In genomic region chr7:116864084-116864483, GRCh38 we compare ENCODE assay signal across 8 cellular contexts. TPM values are rescaled to one million over a fixed set of nuclear protein-coding genes. Genes with fewer than 3 reads are reported as not detected.
A peak's percentile ranks its signal among the peaks of the same experiment; 100 is the strongest.
DNase-seq lines count a peak whose midpoint lies in the region; ATAC-seq and TF ChIP-seq lines count a peak whose summit lies in the region.

No MANE protein-coding gene starts in this region.

- no peak for DNase-seq in heart left ventricle
- DNase-seq in Right ventricle myocardium inferior (ENCODE audit: missing footprints): no peak
- no peak for DNase-seq in astrocyte of the spinal cord (ENCODE audit: low read depth, low spot score)
- DNase-seq in mesenchymal stem cell: no peak
- no peak for DNase-seq in vagina (ENCODE audit: extremely low spot score in 2 of 2)
- no peak for DNase-seq in NCI-H345 (lab: John Stamatoyannopoulos, UW)

- H2BK15ac ChIP-seq in mesenchymal stem cell (ENCODE audit: low read depth, poor library complexity, severe bottlenecking): no peak overlapping the region

- in situ Hi-C loops in astrocyte of the spinal cord (cut with HindIII; ENCODE audit: low sequenced_read_pairs): no loop called here

- no peak overlapping the region for H2AFZ ChIP-seq in mesenchymal stem cell (ENCODE audit: low read depth, low read length)

- intact Hi-C loops in heart left ventricle (cut with DNase I) (loop anchor here in 1 of 10 donors (5.0 kb wide), 1 partner anchor 337 kb away; the partner anchor contains the start of gene CAV1), Right ventricle myocardium inferior (cut with DNase I) (no loop called here), vagina (cut with DNase I) (no loop called here)

- no peak for TF ChIP-seq POLR2A in heart left ventricle (IDR thresholded peaks at IDR 0.05)
- TF ChIP-seq POLR2A in vagina (IDR thresholded peaks at IDR 0.05): no peak

- no peak overlapping the region for H4K91ac ChIP-seq in mesenchymal stem cell (ENCODE audit: low read length)

- peak overlapping the region; percentile 11 to 100 (median 99) for H3K27ac ChIP-seq in heart left ventricle
- H3K27ac ChIP-seq in mesenchymal stem cell (ENCODE audit: low read length, poor library complexity, severe bottlenecking): no peak overlapping the region
- H3K27ac ChIP-seq in vagina: peak overlapping the region; percentile 96

- no peak overlapping the region for H3K14ac ChIP-seq in mesenchymal stem cell (ENCODE audit: low read length in 2 of 2)

- H2BK120ac ChIP-seq in mesenchymal stem cell (ENCODE audit: low read depth, low read length): no peak overlapping the region

- TF ChIP-seq CTCF in heart left ventricle (IDR thresholded peaks at IDR 0.05): no peak
- no peak for TF ChIP-seq CTCF in astrocyte of the spinal cord (IDR thresholded peaks at IDR 0.05; ENCODE audit: low read depth, low read length)
- TF ChIP-seq CTCF in vagina (IDR thresholded peaks at IDR 0.05): no peak

- H2BK5ac ChIP-seq in mesenchymal stem cell (ENCODE audit: low read depth, low read length, poor library complexity, severe bottlenecking): no peak overlapping the region

- no peak overlapping the region for H2BK12ac ChIP-seq in mesenchymal stem cell (ENCODE audit: low read length in 2 of 2)

- peak overlapping the region; percentile 89 for H3K4me2 ChIP-seq in mesenchymal stem cell (ENCODE audit: low read length, poor library complexity, severe bottlenecking)

- H3K18ac ChIP-seq in mesenchymal stem cell (ENCODE audit: low read depth in 1 of 2, low read length in 2 of 2): no peak overlapping the region

- H3K27me3 ChIP-seq in heart left ventricle: no peaks in the 10 kb centered on the region
- no peaks in the 10 kb centered on the region for H3K27me3 ChIP-seq in mesenchymal stem cell (ENCODE audit: control insufficient read depth in 1 of 2, insufficient read depth in 1 of 2, low read length in 2 of 2)
- H3K27me3 ChIP-seq in vagina: no peaks in the 10 kb centered on the region

- H3K36me3 ChIP-seq in heart left ventricle (no peaks in the 10 kb centered on the region), mesenchymal stem cell (ENCODE audit: control insufficient read depth in 1 of 2, insufficient read depth in 2 of 2, low read depth in 1 of 2, low read length in 2 of 2) (no peaks in the 10 kb centered on the region), vagina (no peaks in the 10 kb centered on the region)

- H4K8ac ChIP-seq in mesenchymal stem cell (ENCODE audit: low read length): no peak overlapping the region

- H2AK5ac ChIP-seq in mesenchymal stem cell (ENCODE audit: low read length, severe bottlenecking): no peak overlapping the region

- H3K4me1 ChIP-seq in heart left ventricle (peaks cover 0 to 61% (median 43%) of the 10 kb centered on the region in 12 donors), mesenchymal stem cell (ENCODE audit: control insufficient read depth, insufficient read depth, low read depth, low read length) (peaks cover 7% of the 10 kb centered on the region), vagina (peaks cover 45% of the 10 kb centered on the region)

- H3K4ac ChIP-seq in mesenchymal stem cell (ENCODE audit: low read depth in 1 of 2, low read length in 2 of 2): no peak overlapping the region

- ATAC-seq in heart left ventricle (no peak), Right ventricle myocardium inferior (no peak), GM19328 (IDR thresholded peaks at IDR 0.05; ENCODE audit: unreplicated experiment) (no peak), HG02678 (IDR thresholded peaks at IDR 0.05; ENCODE audit: unreplicated experiment) (no peak)

- peak overlapping the region; percentile 100 for H3K9ac ChIP-seq in mesenchymal stem cell (ENCODE audit: low read length)

- no peak overlapping the region for H3K23ac ChIP-seq in mesenchymal stem cell (ENCODE audit: low read length in 2 of 2)

- no peaks in the 10 kb centered on the region for H3K79me1 ChIP-seq in mesenchymal stem cell (replicated peaks; ENCODE audit: low read length, poor library complexity, severe bottlenecking)

- H3K9me3 ChIP-seq in heart left ventricle (no peaks in the 10 kb centered on the region), mesenchymal stem cell (ENCODE audit: control insufficient read depth, low read length) (no peaks in the 10 kb centered on the region), vagina (no peaks in the 10 kb centered on the region)

- WGBS in heart left ventricle, 4 donors: 19 to 22% (median 20%) methylated on average over 4 of the region's 4 CpGs
- WGBS in mesenchymal stem cell: 50% methylated on average over 4 of the region's 4 CpGs

- peak overlapping the region; percentile 68 to 98 (median 92) for H3K4me3 ChIP-seq in heart left ventricle
- H3K4me3 ChIP-seq in astrocyte of the spinal cord (ENCODE audit: low read depth, low read length): peak overlapping the region; percentile 82
- H3K4me3 ChIP-seq in mesenchymal stem cell (ENCODE audit: insufficient read depth in 1 of 2, low read depth in 1 of 2, low read length in 2 of 2): peak overlapping the region in 1 of 2 experiments; percentile 95
- peak overlapping the region; percentile 81 to 90 for H3K4me3 ChIP-seq in vagina

RNA-seq across cellular contexts. Expression of gene CAPZA2, which starts 1.7 kb away (rescaled TPM):
- total RNA-seq in heart left ventricle (100 to 1,000 TPM; 114 to 483 (median 332) TPM), Right ventricle myocardium inferior (416 TPM), vagina (86.2 TPM)
- 100 to 1,000 TPM in 1 of 2 donors, 10 to 100 TPM in 1; 37.4 to 178 TPM for polyA plus RNA-seq in heart left ventricle
- 81.3 TPM for polyA plus RNA-seq in mesenchymal stem cell (2013, experiment 1 of 2)
- polyA plus RNA-seq in mesenchymal stem cell (2013, experiment 2 of 2): 77.0 TPM
